In genomic region chr1:228190778-228191177, GRCh38 we compare ENCODE assay signal across 31 cellular contexts. TPM values are rescaled to one million over a fixed set of nuclear protein-coding genes. Genes with fewer than 3 reads are reported as not detected.
"Had no signal": no experiment of that assay in that cellular context is flagged by ENCODE, and none has a peak within 500 bp of the region (broad histone marks: within the 10 kb centered on the region; RNA-seq: fewer than 3 reads in every experiment).

No MANE protein-coding gene starts in this region.

- FAIRE-seq: endothelial cell of umbilical vein, islet of Langerhans, urothelium cell line had no signal

- H3K4me1 Mint-ChIP-seq: nephron had no signal

- H3K36me3 ChIP-seq: esophagus muscularis mucosa, left lung, neural progenitor cell, prostate gland had no signal

- H3K79me2 ChIP-seq: parathyroid adenoma had no signal

- H3K27ac Mint-ChIP-seq: naive thymus-derived CD4-positive, alpha-beta T cell; nephron; neural progenitor cell; type B pancreatic cell had no signal

- H2AFZ ChIP-seq: neural progenitor cell, parathyroid adenoma had no signal

- DNase-seq: dermis blood vessel endothelial cell; effector memory CD4-positive, alpha-beta T cell; foreskin keratinocyte; glutamatergic neuron; heart right ventricle; hippocampal formation; left cardiac atrium; left lung; mesenchymal stem cell; midbrain; naive thymus-derived CD4-positive, alpha-beta T cell; right cardiac atrium; stimulated activated CD4-positive, alpha-beta T cell treated with anti-CD3 and anti-CD28 coated beads, Interleukin-12 subunit alpha, Interleukin-12 subunit beta, amount 100 ng/mL, for 4 hours; stimulated activated CD4-positive, alpha-beta T cell treated with anti-CD3 and anti-CD28 coated beads, Interleukin-1b, Interleukin-23, amount 100 ng/mL, for 48 hours; stimulated activated CD4-positive, alpha-beta T cell treated with anti-CD3 and anti-CD28 coated beads, Interleukin-4, amount 100 ng/mL, for 1 hour; stimulated activated CD8-positive, alpha-beta memory T cell treated with anti-CD3 and anti-CD28 coated beads, Interleukin-4, amount 100 ng/mL, for 48 hours; stimulated activated naive CD4-positive, alpha-beta T cell treated with Interleukin-2 at 50 U/mL for 16 hours; stomach; testis had no signal

- H3K9ac ChIP-seq: neural progenitor cell, parathyroid adenoma had no signal

- H3K4me1 ChIP-seq: esophagus muscularis mucosa, foreskin keratinocyte, left lung, neural progenitor cell, parathyroid adenoma, prostate gland, stomach, testis, tibial artery had no signal

- H3K4me3 ChIP-seq: coronary artery, esophagus muscularis mucosa, heart right ventricle, left lung, neural progenitor cell, prostate gland, smooth muscle cell, stomach, testis, tibial artery had no signal

- H3K4me2 ChIP-seq: neural progenitor cell, smooth muscle cell had no signal

- H3K9me3 Mint-ChIP-seq: naive thymus-derived CD4-positive, alpha-beta T cell had no signal

- H3K27me3 ChIP-seq: esophagus muscularis mucosa, foreskin keratinocyte, heart right ventricle, left lung, neural progenitor cell, stomach, testis, tibial artery had no signal

- H3K27ac ChIP-seq: coronary artery, esophagus muscularis mucosa, foreskin keratinocyte, heart right ventricle, neural progenitor cell, parathyroid adenoma, prostate gland, stomach, testis, tibial artery had no signal

- H3K4me3 Mint-ChIP-seq: naive thymus-derived CD4-positive, alpha-beta T cell; nephron; neural progenitor cell; type B pancreatic cell had no signal

- ATAC-seq: foreskin keratinocyte; left cardiac atrium; left lung; naive thymus-derived CD4-positive, alpha-beta T cell; right cardiac atrium had no signal

- H3K27me3 Mint-ChIP-seq: type B pancreatic cell had no signal

- H3K9me3 ChIP-seq: left lung, prostate gland, stomach, testis, tibial artery had no signal

RNA-seq across cellular contexts. Expression of gene GJC2, which starts 41.0 kb away (rescaled TPM):
- total RNA-seq: smooth muscle cell had no signal
- polyA plus RNA-seq: naive thymus-derived CD4-positive, alpha-beta T cell had no signal
